11 cellular contexts compared by ENCODE assay signal in the genomic region with DNA sequence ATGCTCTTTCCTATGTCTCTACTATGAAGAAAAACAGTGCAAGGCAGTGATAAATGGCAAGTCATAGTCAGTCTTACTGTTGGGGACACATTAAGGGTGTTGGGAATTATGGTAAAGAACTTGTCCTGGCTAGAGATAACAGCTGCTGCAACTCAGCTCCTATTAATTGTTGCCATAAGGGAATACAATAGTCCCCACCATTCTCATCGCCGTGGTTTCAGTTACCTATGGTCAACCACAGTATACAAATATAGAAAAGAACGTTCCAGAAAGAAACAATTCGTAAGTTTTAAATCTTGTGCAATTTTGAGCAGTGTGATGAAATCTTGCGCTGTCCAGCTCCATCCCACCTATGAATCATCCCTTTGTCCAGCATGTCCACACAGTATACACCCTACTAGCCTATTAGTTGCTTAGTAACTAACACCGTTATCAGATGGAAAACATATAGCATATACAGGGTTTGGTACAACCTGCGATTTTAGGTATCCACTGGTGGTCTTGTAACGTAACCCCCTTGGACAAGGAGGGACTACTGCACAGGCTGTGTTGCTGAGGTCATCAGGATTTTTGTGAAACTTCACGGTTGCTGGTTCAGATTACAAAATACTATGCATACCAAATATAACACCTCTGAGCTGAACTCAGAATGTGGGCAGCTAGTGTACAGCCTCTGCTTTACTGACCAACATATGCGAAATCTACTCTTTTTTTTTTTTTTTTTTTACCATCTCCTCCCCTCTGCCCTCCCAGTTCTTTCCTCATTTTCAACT. TPM values are rescaled to one million over a fixed set of nuclear protein-coding genes. Genes with fewer than 3 reads are reported as not detected.
A peak's percentile ranks its signal among the peaks of the same experiment; 100 is the strongest.
DNase-seq lines count a peak whose midpoint lies in the region; ATAC-seq, FAIRE-seq and TF ChIP-seq lines count a peak whose summit lies in the region.
"Had no signal": no experiment of that assay in that cellular context is flagged by ENCODE, and none has a peak within 500 bp of the region (broad histone marks: within the 10 kb centered on the region; RNA-seq: fewer than 3 reads in every experiment).

No MANE protein-coding gene starts in this region.

- peaks cover 12% of the 10 kb centered on the region for H3K9me1 ChIP-seq in IMR-90 (ENCODE audit: insufficient read depth, low read length)

- peak in 1 of 2 experiments; percentile 56 for DNase-seq in A549 (ENCODE audit: low read depth in 1 of 2, low spot score in 1 of 2)
- peak; percentile 95 for DNase-seq in IMR-90
- DNase-seq in astrocyte of the cerebellum (ENCODE audit: low read depth), result peak; percentile 43
- DNase-seq in left lung, result no peak
- no peak for DNase-seq in GM19238 (ENCODE audit: insufficient read length, low spot score)
- DNase-seq in sigmoid colon, result no peak
- DNase-seq: activated CD4-positive, alpha-beta T cell treated with anti-CD3 and anti-CD28 coated beads for 4 hours; Calu3 had no signal

- H2AK9ac ChIP-seq in IMR-90 (replicated peaks; ENCODE audit: low read depth, low read length, poor library complexity), result no peak overlapping the region

- CTCF ChIA-PET in A549 (lab: Yijun Ruan, JAX), result interaction anchor here (0.6 to 2.7 kb wide), 3 partner anchors 83 to 1034 kb away, joined by 3 to 7 read pairs (median 3); no protein-coding TSS in a partner anchor
- CTCF ChIA-PET in IMR-90 (lab: Yijun Ruan, JAX), result interaction anchor here (0.6 kb wide), 1 partner anchor 17 kb away, joined by 3 read pairs; no protein-coding TSS in a partner anchor

- FAIRE-seq in A549 (lab: Jason Lieb, UNC), result no peak
- FAIRE-seq: endometrium had no signal

- POLR2A ChIA-PET in A549 (lab: Yijun Ruan, JAX), result interaction anchor here (0.5 kb wide), 1 partner anchor 15 kb away, joined by 3 read pairs; no protein-coding TSS in a partner anchor
- POLR2A ChIA-PET in IMR-90 (lab: Charles Lee; ENCODE audit: unreplicated experiment), result no interaction called here

- H3K4me1 ChIP-seq in A549 (peaks cover 27% of the 10 kb centered on the region), IMR-90 (ENCODE audit: control insufficient read depth, insufficient read depth, low read length) (peaks cover 10% of the 10 kb centered on the region), left lung (peaks cover 0 to 16% of the 10 kb centered on the region in 2 donors), sigmoid colon (peaks cover 0 to 30% (median 21%) of the 10 kb centered on the region in 4 donors)

- H2AFZ ChIP-seq in IMR-90 (replicated peaks; ENCODE audit: low read length, poor library complexity), result no peak overlapping the region

- H4K20me1 ChIP-seq in IMR-90 (ENCODE audit: insufficient read depth, low read length), result peaks cover 8% of the 10 kb centered on the region; the same call in 1 of the 2 replicates

- TF ChIP-seq POLR2A in A549 (IDR thresholded peaks at IDR 0.05; ENCODE audit: low read length) (no peak), IMR-90 (IDR thresholded peaks at IDR 0.05; ENCODE audit: low read depth, low read length) (no peak), sigmoid colon (IDR thresholded peaks at IDR 0.05) (no peak)

- 76% methylated on average over 10 of the region's 10 CpGs for WGBS in A549 (ENCODE audit: missing lambda C conversion rate)
- 100% methylated on average over 1 of the region's 10 CpGs; no CpG with 5 or more reads in 1 of the 2 experiments for WGBS in IMR-90 (ENCODE audit: extremely low coverage in 2 of 2, insufficient read length in 1 of 2), 2 experiments
- 87 to 88% methylated on average over 10 of the region's 10 CpGs for WGBS in sigmoid colon, 2 donors

- peak overlapping the region; percentile 43; the same call in 1 of the 2 replicates for H3K4ac ChIP-seq in IMR-90 (ENCODE audit: low read depth, low read length)

- dilution Hi-C loops in IMR-90 (cut with HindIII; ENCODE audit: low sequenced_read_pairs, unreplicated experiment), result no loop called here

- H3K27me3 ChIP-seq in IMR-90 (ENCODE audit: control insufficient read depth, insufficient read depth, low read length) (no peaks in the 10 kb centered on the region), left lung (no peaks in the 10 kb centered on the region), sigmoid colon (no peaks in the 10 kb centered on the region)

- H4K5ac ChIP-seq in IMR-90 (ENCODE audit: low read depth, low read length), result no peak overlapping the region

- peak overlapping the region; percentile 31; the same call in 1 of the 2 replicates for H3K23ac ChIP-seq in IMR-90 (ENCODE audit: low read depth, low read length)

- peak overlapping the region; percentile 80; the same call in 1 of the 2 replicates for H2AK5ac ChIP-seq in IMR-90 (ENCODE audit: low read depth, low read length)

- H4K91ac ChIP-seq in IMR-90 (ENCODE audit: insufficient read depth, low read depth, low read length), result no peak overlapping the region; the same call in 1 of the 2 replicates

- H3K4me2 ChIP-seq in A549 (peak overlapping the region; percentile 40; the same call in 2 of the 3 replicates), IMR-90 (ENCODE audit: low read depth, low read length) (peak overlapping the region; percentile 65; the same call in 1 of the 2 replicates)

- H3K18ac ChIP-seq in IMR-90 (ENCODE audit: low read depth, low read length), result no peak overlapping the region

- no TSS peak for BruUV-seq in IMR-90 (replicated peaks; lab: Mats Ljungman, UMichigan)

- no peak overlapping the region for H3K56ac ChIP-seq in IMR-90 (ENCODE audit: extremely low read depth, insufficient read depth, low read length)

- H3K14ac ChIP-seq in IMR-90 (replicated peaks; ENCODE audit: low read depth, low read length), result peak overlapping the region; percentile 18; the same call in 1 of the 2 replicates

- in situ Hi-C loops in IMR-90 (cut with MboI; ENCODE audit: low sequenced_read_pairs), result no loop called here
- in situ Hi-C loops in astrocyte of the cerebellum (cut with HindIII; ENCODE audit: low sequenced_read_pairs), result no loop called here

- intact Hi-C loops in IMR-90 (cut with micrococcal nuclease), result loop anchor here (5.0 kb wide), 1 partner anchor 206 kb away; no protein-coding TSS in a partner anchor
- intact Hi-C loops in left lung (cut with DNase I), result no loop called here
- intact Hi-C loops in sigmoid colon (cut with DNase I), result no loop called here

- H3K9me3 ChIP-seq in A549 (no peaks in the 10 kb centered on the region), IMR-90 (ENCODE audit: control insufficient read depth, insufficient read depth, low read length) (no peaks in the 10 kb centered on the region), left lung (no peaks in the 10 kb centered on the region), sigmoid colon (no peaks in the 10 kb centered on the region)

- TF ChIP-seq CTCF in A549 (IDR thresholded peaks at IDR 0.05) (no peak), IMR-90 (conservative IDR thresholded peaks at IDR 0.05; ENCODE audit: low read depth, low read length) (no peak), astrocyte of the cerebellum (IDR thresholded peaks at IDR 0.05; ENCODE audit: low read depth, low read length, missing control alignments) (no peak), left lung (IDR thresholded peaks at IDR 0.05) (no peak), sigmoid colon (IDR thresholded peaks at IDR 0.05) (no peak)

- peak; percentile 90 to 98 for ATAC-seq in A549
- ATAC-seq in IMR-90 (ENCODE audit: low read depth), result peak; percentile 91
- peak; percentile 77 for ATAC-seq in left lung
- no peak for ATAC-seq in GM21360 (IDR thresholded peaks at IDR 0.05; ENCODE audit: unreplicated experiment)
- ATAC-seq in GM19452 (IDR thresholded peaks at IDR 0.05; ENCODE audit: unreplicated experiment), result no peak

- H2BK15ac ChIP-seq in IMR-90 (ENCODE audit: low read depth, low read length), result no peak overlapping the region

- H3K9ac ChIP-seq in IMR-90 (ENCODE audit: low read depth, low read length), result no peak overlapping the region

- peak overlapping the region; percentile 80 for H2BK5ac ChIP-seq in IMR-90 (ENCODE audit: low read depth, low read length, poor library complexity, severe bottlenecking)

- H4K8ac ChIP-seq in IMR-90 (ENCODE audit: low read depth in 2 of 2, low read length in 2 of 2), result peak overlapping the region in 1 of 2 experiments; percentile 7; a peak in 1 of 4 replicates

- H3K27ac ChIP-seq in A549 (peak overlapping the region; percentile 56 to 71), IMR-90 (ENCODE audit: insufficient read depth, low read length) (peak overlapping the region; percentile 19; the same call in 1 of the 2 replicates), left lung (peak overlapping the region; percentile 43 to 49), sigmoid colon (peak overlapping the region in 2 of 4 donors; percentile 3 to 19)

- peak overlapping the region; percentile 8; the same call in 1 of the 2 replicates for H2BK20ac ChIP-seq in IMR-90 (ENCODE audit: low read depth, low read length)

- H3K4me3 ChIP-seq in A549, result no peak overlapping the region
- H3K4me3 ChIP-seq in IMR-90 (ENCODE audit: insufficient read depth, low read depth, low read length), result no peak overlapping the region
- H3K4me3 ChIP-seq in astrocyte of the cerebellum (ENCODE audit: low read depth, low read length), result no peak overlapping the region
- no peak overlapping the region for H3K4me3 ChIP-seq in left lung
- no peak overlapping the region for H3K4me3 ChIP-seq in sigmoid colon

- TF ChIP-seq EP300 in A549 (IDR thresholded peaks at IDR 0.05) (no peak), sigmoid colon (IDR thresholded peaks at IDR 0.05) (no peak)

- H3K36me3 ChIP-seq in IMR-90 (ENCODE audit: control insufficient read depth, insufficient read depth, low read length) (peaks cover 30% of the 10 kb centered on the region), left lung (peaks cover 0 to 93% of the 10 kb centered on the region in 2 donors), sigmoid colon (peaks cover 2 to 97% (median 27%) of the 10 kb centered on the region in 4 donors)

- H3K79me1 ChIP-seq in IMR-90 (ENCODE audit: low read depth in 1 of 2, low read length in 2 of 2), result peaks cover 3 to 40% of the 10 kb centered on the region in 2 experiments; a peak in 2 of 4 replicates

- TF ChIP-seq RAD21 in A549 (conservative IDR thresholded peaks at IDR 0.05 in 1 of 2, IDR thresholded peaks at IDR 0.05 in 1 of 2), result no peak
- no peak for TF ChIP-seq RAD21 in IMR-90 (IDR thresholded peaks at IDR 0.05; ENCODE audit: low read length)

- H2BK120ac ChIP-seq in IMR-90 (ENCODE audit: low read depth, low read length), result 0 out of 2 replicates have a peak overlapping the region, but pooled peaks have one; percentile 21

RNA-seq across cellular contexts. Expression of gene ZFR, which starts 53.5 kb away (rescaled TPM):
- polyA plus RNA-seq in A549 (2011; rRNA removed) (104 and 107 TPM in 2 replicates), A549 (2017; fragmentation: RNase III; extraction: RNeasy Plus Mini Kit Qiagen cat#74134 plus additional on column Dnase treatment) (65.6 to 72.1 TPM (median 69.6 TPM) in 3 replicates), IMR-90 (2012; rRNA removed) (30.4 and 31.1 TPM in 2 replicates), sigmoid colon (10 to 100 TPM; 25.8 to 30.7 (median 26.5) TPM)
- polyA plus RNA-seq in A549 (2012; cell fraction: cytosol; rRNA removed), result 33.9 and 51.3 TPM in 2 replicates
- 40.3 and 60.4 TPM in 2 replicates for polyA plus RNA-seq in A549 (2012; cell fraction: nucleus; rRNA removed)
- 230 and 257 TPM in 2 replicates for polyA minus RNA-seq in A549 (2011; rRNA and poly(A)+ RNA removed)
- total RNA-seq in IMR-90 (2012; rRNA removed) (81.4 and 88.0 TPM in 2 replicates), left lung (10 to 100 TPM; 47.1 to 49.5 TPM), sigmoid colon (10 to 100 TPM; 71.8 to 99.9 (median 81.7) TPM)
- polyA plus RNA-seq in IMR-90 (2012; cell fraction: cytosol; rRNA removed), result 10.0 and 28.3 TPM in 2 replicates
- polyA plus RNA-seq in IMR-90 (2012; cell fraction: nucleus; rRNA removed; ENCODE audit: low replicate concordance), result 29.8 and 43.0 TPM in 2 replicates

Comparison
In these comparisons a context has a peak if more than half of its experiments do, and no peak if none do; other contexts are left out.
1. ATAC-seq: peak in A549 (2 of 2), IMR-90 (single experiment) and left lung (single experiment); none in GM21360 (single experiment) and GM19452 (single experiment).
2. DNase-seq: peak in IMR-90 (single experiment) and astrocyte of the cerebellum (single experiment); none in left lung (0 of 2), GM19238 (single experiment) and sigmoid colon (single experiment).